In the genomic region with DNA sequence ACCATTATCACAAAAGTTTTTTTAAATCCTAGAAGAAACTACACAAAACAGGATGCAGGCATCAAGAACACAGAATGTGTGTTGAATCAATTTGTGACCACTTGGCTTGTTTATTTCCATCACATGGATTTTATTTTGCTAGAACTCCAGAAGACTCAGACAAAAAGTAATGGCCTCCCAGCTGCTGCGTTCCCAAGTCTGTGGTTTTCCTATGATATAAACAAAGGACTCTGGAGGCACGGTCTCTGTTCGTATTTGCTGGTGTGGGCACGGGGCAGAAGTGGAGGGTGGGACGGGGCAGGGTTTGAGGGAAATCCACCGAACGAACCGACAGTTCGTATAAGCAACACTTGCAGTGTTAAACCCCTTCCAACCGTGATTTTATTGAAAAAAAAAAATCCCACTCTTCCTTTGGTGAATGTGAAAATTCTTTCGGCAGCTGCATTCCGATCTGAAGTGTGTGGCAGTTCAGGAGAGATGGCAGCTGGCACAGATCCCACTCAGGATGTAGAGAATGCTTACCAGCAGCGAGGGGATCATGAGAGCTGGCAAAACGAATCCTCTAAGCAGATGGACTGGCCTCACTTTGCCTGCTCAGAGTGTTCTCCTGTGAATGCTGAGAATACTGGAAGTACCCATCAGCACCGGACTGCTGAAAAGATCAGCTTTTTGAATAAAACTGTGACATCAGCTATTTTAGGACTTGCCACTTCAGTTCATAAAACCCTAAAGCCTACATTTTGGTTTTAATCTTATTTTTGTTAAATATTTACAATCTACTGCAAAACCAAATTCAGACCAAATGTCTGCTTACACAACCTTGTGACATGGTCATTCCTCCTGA, we compare ENCODE assay signal across 10 cellular contexts.
DNase-seq lines count a peak whose midpoint lies in the region; ATAC-seq, FAIRE-seq and TF ChIP-seq lines count a peak whose summit lies in the region.
"Had no signal": no experiment of that assay in that cellular context is flagged by ENCODE, and none has a peak within 500 bp of the region (broad histone marks: within the 10 kb centered on the region; RNA-seq: fewer than 3 reads in every experiment).

No MANE protein-coding gene starts in this region.

- no peak for TF ChIP-seq POLR2A in GM12892 (IDR thresholded peaks at IDR 0.05; ENCODE audit: low read depth, low read length)

- peak overlapping the region; percentile 50 to 81 (median 72) for H3K27ac Mint-ChIP-seq in nephron
- H3K27ac Mint-ChIP-seq: activated T-helper 2 cell treated with anti-CD3 and anti-CD28 coated beads, Interferon-gamma antibody, Interleukin-2, Interleukin-4, amounts not matched to agents 10 μg/mL and 5 μg/mL and 100 μg/mL, durations not matched to agents 14 hours and 24 hours and 36 hours had no signal

- H3K27ac ChIP-seq in left ventricle myocardium inferior (replicated peaks), result no peak overlapping the region

- no peak for FAIRE-seq in GM12892 (lab: Jason Lieb, UNC)

- no peaks in the 10 kb centered on the region for H3K9me3 ChIP-seq in left ventricle myocardium inferior (replicated peaks)
- H3K9me3 ChIP-seq: Caco-2 had no signal

- TF ChIP-seq CTCF in choroid plexus epithelial cell (conservative IDR thresholded peaks at IDR 0.05; ENCODE audit: low read depth, low read length) (no peak), nephron (IDR thresholded peaks at IDR 0.05; ENCODE audit: unreplicated experiment in 3 of 3) (no peak), left ventricle myocardium inferior (IDR thresholded peaks at IDR 0.05; ENCODE audit: borderline replicate concordance) (no peak)

- H3K4me1 ChIP-seq in left ventricle myocardium inferior, result peaks cover 4% of the 10 kb centered on the region
- H3K4me1 ChIP-seq: Caco-2 had no signal

- H3K4me1 Mint-ChIP-seq in nephron, result peaks cover 11% of the 10 kb centered on the region

- peak; percentile 37 for DNase-seq in AG20443 (ENCODE audit: low spot score)
- DNase-seq in NCI-H128 (lab: John Stamatoyannopoulos, UW; ENCODE audit: unreplicated experiment), result peak; percentile 9
- peak; percentile 63 for DNase-seq in choroid plexus epithelial cell (ENCODE audit: low read depth)
- no peak for DNase-seq in left ventricle myocardium inferior
- no peak for DNase-seq in GM12892 (ENCODE audit: insufficient read length)
- DNase-seq: Caco-2 had no signal

- no peaks in the 10 kb centered on the region for H3K9me3 Mint-ChIP-seq in nephron
- H3K9me3 Mint-ChIP-seq: activated T-helper 2 cell treated with anti-CD3 and anti-CD28 coated beads, Interferon-gamma antibody, Interleukin-2, Interleukin-4, amounts not matched to agents 10 μg/mL and 5 μg/mL and 100 μg/mL, durations not matched to agents 14 hours and 24 hours and 36 hours had no signal

- intact Hi-C loops in left ventricle myocardium inferior (cut with micrococcal nuclease), result no loop called here

- peaks cover 62% of the 10 kb centered on the region for H3K36me3 Mint-ChIP-seq in nephron (ENCODE audit: low read depth)

- ATAC-seq in HG02763 (IDR thresholded peaks at IDR 0.05; ENCODE audit: unreplicated experiment) (no peak), GM18498 (IDR thresholded peaks at IDR 0.05; ENCODE audit: unreplicated experiment) (no peak)

- H3K27me3 ChIP-seq in left ventricle myocardium inferior (ENCODE audit: low read depth), result no peaks in the 10 kb centered on the region

- H3K27me3 Mint-ChIP-seq in nephron (ENCODE audit: low read depth), result no peaks in the 10 kb centered on the region

- H3K36me3 ChIP-seq in left ventricle myocardium inferior, result peaks cover 25% of the 10 kb centered on the region

- peak overlapping the region in 1 of 3 experiments; percentile 13 for H3K4me3 Mint-ChIP-seq in nephron

- H3K4me3 ChIP-seq in choroid plexus epithelial cell (ENCODE audit: low read depth, low read length), result no peak overlapping the region
- H3K4me3 ChIP-seq in left ventricle myocardium inferior, result no peak overlapping the region

Comparison
In these comparisons a context has a peak if more than half of its experiments do, and no peak if none do; other contexts are left out.
1. DNase-seq: peak in AG20443 (single experiment), NCI-H128 (single experiment) and choroid plexus epithelial cell (single experiment); none in left ventricle myocardium inferior (single experiment) and GM12892 (single experiment).